17 cellular contexts compared by ENCODE assay signal in the genomic region with DNA sequence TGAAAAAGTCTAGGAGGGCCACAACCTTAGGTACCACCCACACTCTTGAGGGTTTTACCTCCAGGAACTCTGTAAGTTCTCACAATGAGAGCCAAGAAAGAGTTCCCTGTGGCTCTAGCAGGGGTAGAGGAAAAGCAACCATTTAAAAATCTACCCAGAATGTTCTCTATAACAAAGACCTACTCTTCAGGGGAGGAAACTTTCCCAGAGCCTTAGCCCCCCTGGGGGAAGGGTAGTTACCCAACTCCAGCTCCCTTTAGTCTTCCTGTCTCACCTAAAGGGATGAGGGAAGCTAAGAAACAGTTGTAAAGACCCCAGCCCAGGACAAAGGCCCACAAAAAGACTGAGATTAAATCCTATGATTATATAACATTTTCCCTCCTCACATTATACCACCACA. TPM values are rescaled to one million over a fixed set of nuclear protein-coding genes. Genes with fewer than 3 reads are reported as not detected.
DNase-seq lines count a peak whose midpoint lies in the region; ATAC-seq, FAIRE-seq and TF ChIP-seq lines count a peak whose summit lies in the region.
"Had no signal": no experiment of that assay in that cellular context is flagged by ENCODE, and none has a peak within 500 bp of the region (broad histone marks: within the 10 kb centered on the region; RNA-seq: fewer than 3 reads in every experiment).

No MANE protein-coding gene starts in this region.

- no peak overlapping the region for H2BK5ac ChIP-seq in H1 (ENCODE audit: low read depth, low read length)

- no peak for TF ChIP-seq CTCF in GM23338 (conservative IDR thresholded peaks at IDR 0.05; ENCODE audit: low read depth in 2 of 2)
- no peak for TF ChIP-seq CTCF in H1 (IDR thresholded peaks at IDR 0.05; ENCODE audit: control extremely low read depth in 1 of 3, insufficient read depth in 1 of 3, low read depth in 1 of 3, low read length in 3 of 3)
- no peak for TF ChIP-seq CTCF in osteocyte (IDR thresholded peaks at IDR 0.05)

- H3K36me3 Mint-ChIP-seq in GM23338 (ENCODE audit: low read depth): no peaks in the 10 kb centered on the region
- no peaks in the 10 kb centered on the region for H3K36me3 Mint-ChIP-seq in osteocyte (ENCODE audit: unreplicated experiment)
- peaks cover 5% of the 10 kb centered on the region for H3K36me3 Mint-ChIP-seq in T-cell
- H3K36me3 Mint-ChIP-seq: CD14-positive monocyte had no signal

- TF ChIP-seq RAD21 in H1 (IDR thresholded peaks at IDR 0.05 in 1 of 2, conservative IDR thresholded peaks at IDR 0.05 in 1 of 2; ENCODE audit: low read depth in 2 of 2, low read length in 2 of 2): no peak

- no peaks in the 10 kb centered on the region for H3F3A ChIP-seq in GM23338 (replicated peaks; ENCODE audit: low read depth)

- no peak overlapping the region for H3K23ac ChIP-seq in H1 (ENCODE audit: insufficient read length)

- no peak overlapping the region for H3K4ac ChIP-seq in H1 (replicated peaks; ENCODE audit: insufficient read length, low read depth, low read length)

- H4K20me1 ChIP-seq in GM23338 (replicated peaks; ENCODE audit: insufficient read depth) (no peaks in the 10 kb centered on the region), H1 (replicated peaks in 1 of 2; ENCODE audit: control insufficient read depth in 1 of 2, insufficient read depth in 2 of 2, low read length in 2 of 2) (no peaks in the 10 kb centered on the region)
- H4K20me1 ChIP-seq: BLaER1 had no signal

- H3K9me3 Mint-ChIP-seq in GM23338 (no peaks in the 10 kb centered on the region), osteocyte (ENCODE audit: unreplicated experiment) (peaks cover 9% of the 10 kb centered on the region), T-cell (peaks cover 8 to 10% (median 10%) of the 10 kb centered on the region in 3 donors)

- H3K27me3 Mint-ChIP-seq in GM23338 (ENCODE audit: insufficient read depth, low read depth, poor library complexity) (no peaks in the 10 kb centered on the region), osteocyte (ENCODE audit: unreplicated experiment) (peaks cover 55% of the 10 kb centered on the region), T-cell (peaks cover 18 to 33% of the 10 kb centered on the region in 2 donors)

- no peak overlapping the region for H4K8ac ChIP-seq in H1 (ENCODE audit: extremely low read depth, insufficient read depth, low read length)

- no peak for DNase-seq in GM23338 (ENCODE audit: low spot score)
- DNase-seq in HTR-8/SVneo (ENCODE audit: insufficient read length, low spot score): no peak
- DNase-seq in H1 (ENCODE audit: low read depth in 1 of 2, low spot score in 2 of 2): no peak
- peak; percentile 42 for DNase-seq in osteocyte (ENCODE audit: extremely low spot score, unreplicated experiment)
- no peak for DNase-seq in T-cell
- no peak for DNase-seq in DMS 273 treated with DMSO at 0.1 percent for 48 hours (lab: John Stamatoyannopoulos, UW)
- no peak for DNase-seq in T1000 (lab: John Stamatoyannopoulos, UW)
- no peak for DNase-seq in activated T-cell treated with anti-CD3 and anti-CD28 coated beads, Interleukin-2, amount 50 U/mL, for 1 hour
- DNase-seq: 8988T; CD4-positive, alpha-beta memory T cell; DMS79 treated with DMSO at 0.1 percent for 48 hours; GF-D8; HFFc6 had no signal

- no peaks in the 10 kb centered on the region for H3K79me1 ChIP-seq in H1 (ENCODE audit: low read depth, low read length)

- ATAC-seq in GM23338 (peak; percentile 76), T-cell (replicated peaks in 1 of 4) (no peak)
- ATAC-seq: GM12878, HCT116 had no signal

- H3K4me1 ChIP-seq in GM23338 (ENCODE audit: insufficient read depth) (peaks cover 7% of the 10 kb centered on the region; the same call in 1 of the 2 replicates), H1 (replicated peaks in 1 of 4; ENCODE audit: control insufficient read depth in 3 of 4, insufficient read depth in 4 of 4, low read length in 3 of 4) (peaks cover 0 to 10% (median 3%) of the 10 kb centered on the region in 4 experiments; a peak in 4 of 7 replicates)
- H3K4me1 ChIP-seq: BLaER1 had no signal

- CTCF ChIA-PET in H1 (lab: Charles Lee; ENCODE audit: partially characterized antibody) (interaction anchor here (0.6 to 1.9 kb wide), 6 partner anchors 9 to 62 kb away, joined by 3 to 5 read pairs (median 4); no protein-coding TSS in a partner anchor), T-cell (lab: Charles Lee) (interaction anchor here in 1 of 2 donors (0.6 kb wide), 1 partner anchor 272 kb away, joined by 3 read pairs; no protein-coding TSS in a partner anchor)

- H3K9ac ChIP-seq in H1 (replicated peaks in 1 of 4; ENCODE audit: extremely low read depth in 1 of 4, low read depth in 3 of 4, low read length in 3 of 4): no peak overlapping the region
- H3K9ac ChIP-seq: BLaER1 had no signal

- H4K91ac ChIP-seq in H1 (replicated peaks; ENCODE audit: insufficient read length, low read length): no peak overlapping the region

- no peaks in the 10 kb centered on the region for H3K9me3 ChIP-seq in H1 (ENCODE audit: insufficient read depth in 2 of 2, low read depth in 1 of 2, low read length in 1 of 2)
- H3K9me3 ChIP-seq: BLaER1 had no signal

- TF ChIP-seq EP300 in H1 (IDR thresholded peaks at IDR 0.05; ENCODE audit: borderline replicate concordance in 1 of 2, low read depth in 2 of 2, low read length in 2 of 2): no peak

- POLR2A ChIA-PET in H1 (lab: Charles Lee; ENCODE audit: partially characterized antibody): interaction anchor here (0.6 to 1.6 kb wide), 2 partner anchors 11 to 583 kb away, joined by 4 to 5 read pairs; no protein-coding TSS in a partner anchor
- POLR2A ChIA-PET in T-cell (lab: Charles Lee): no interaction called here

- H3K18ac ChIP-seq in H1 (ENCODE audit: extremely low read depth, low read length): no peak overlapping the region; the same call in 1 of the 2 replicates

- peak overlapping the region; percentile 52; the same call in 1 of the 2 replicates for H2AFZ ChIP-seq in GM23338
- H2AFZ ChIP-seq in H1 (ENCODE audit: low read length): 0 out of 2 replicates have a peak overlapping the region, but pooled peaks have one; percentile 46

- no peak overlapping the region for H4K5ac ChIP-seq in H1 (ENCODE audit: insufficient read length, low read depth, low read length)

- H2AK5ac ChIP-seq in H1 (ENCODE audit: low read depth, low read length): no peak overlapping the region

- H3K4me3 Mint-ChIP-seq in GM23338 (no peak overlapping the region), osteocyte (ENCODE audit: unreplicated experiment) (no peak overlapping the region), T-cell (no peak overlapping the region)
- H3K4me3 Mint-ChIP-seq: CD14-positive monocyte; CD4-positive, alpha-beta memory T cell; HFFc6 had no signal

- H2BK15ac ChIP-seq in H1 (ENCODE audit: low read length): 0 out of 2 replicates have a peak overlapping the region, but pooled peaks have one; percentile 31

- H3K79me2 ChIP-seq in GM23338 (replicated peaks; ENCODE audit: insufficient read depth) (no peaks in the 10 kb centered on the region), H1 (ENCODE audit: control insufficient read depth in 1 of 2, insufficient read depth in 2 of 2, low read length in 2 of 2) (no peaks in the 10 kb centered on the region)

- H3K4me1 Mint-ChIP-seq in GM23338 (peaks cover 13% of the 10 kb centered on the region), osteocyte (ENCODE audit: unreplicated experiment) (no peaks in the 10 kb centered on the region), T-cell (no peaks in the 10 kb centered on the region)
- H3K4me1 Mint-ChIP-seq: CD4-positive, alpha-beta memory T cell had no signal

- no peak overlapping the region for H2BK20ac ChIP-seq in H1 (ENCODE audit: low read length)

- H3K23me2 ChIP-seq in H1 (ENCODE audit: low read depth, low read length): no peaks in the 10 kb centered on the region

- TF ChIP-seq POLR2A in H1 (IDR thresholded peaks at IDR 0.05; ENCODE audit: control extremely low read depth in 1 of 2, low read depth in 2 of 2, low read length in 2 of 2): no peak

- H3K4me3 ChIP-seq in GM23338: no peak overlapping the region
- H3K4me3 ChIP-seq in H1 (ENCODE audit: extremely low read depth in 1 of 4, insufficient read depth in 2 of 4, low read depth in 3 of 4, low read length in 4 of 4): no peak overlapping the region
- H3K4me3 ChIP-seq: BLaER1, GM12878 had no signal

- no peak overlapping the region for H2BK120ac ChIP-seq in H1 (replicated peaks; ENCODE audit: low read depth, low read length)

- H3K27ac ChIP-seq in GM23338 (ENCODE audit: low read depth) (no peak overlapping the region), H1 (ENCODE audit: low read depth, low read length) (no peak overlapping the region)
- H3K27ac ChIP-seq: BLaER1 had no signal

- H3K4me2 ChIP-seq in GM23338: no peak overlapping the region
- H3K4me2 ChIP-seq in H1 (ENCODE audit: insufficient read depth in 1 of 2, low read depth in 2 of 2, low read length in 2 of 2): no peak overlapping the region; a peak in 1 of 4 replicates
- H3K4me2 ChIP-seq: BLaER1 had no signal

- H3K27me3 ChIP-seq in GM23338 (ENCODE audit: insufficient read depth): no peaks in the 10 kb centered on the region
- H3K27me3 ChIP-seq in H1 (replicated peaks in 1 of 4; ENCODE audit: control insufficient read depth in 3 of 4, extremely low read depth in 1 of 4, insufficient read depth in 3 of 4, low read length in 3 of 4): no peaks in the 10 kb centered on the region
- H3K27me3 ChIP-seq: BLaER1 had no signal

- H2BK12ac ChIP-seq in H1 (ENCODE audit: low read depth, low read length): no peak overlapping the region

- H3K36me3 ChIP-seq in GM23338 (ENCODE audit: insufficient read depth): no peaks in the 10 kb centered on the region
- no peaks in the 10 kb centered on the region for H3K36me3 ChIP-seq in H1 (ENCODE audit: control insufficient read depth in 2 of 4, insufficient read depth in 4 of 4, low read length in 3 of 4)
- H3K36me3 ChIP-seq: BLaER1 had no signal

- no peak overlapping the region for H3K56ac ChIP-seq in H1 (replicated peaks; ENCODE audit: insufficient read length, low read depth, low read length)

- no peak overlapping the region for H3K14ac ChIP-seq in H1 (ENCODE audit: insufficient read length)

- H3K27ac Mint-ChIP-seq in GM23338 (no peak overlapping the region), osteocyte (ENCODE audit: unreplicated experiment) (no peak overlapping the region), T-cell (no peak overlapping the region)
- H3K27ac Mint-ChIP-seq: CD4-positive, alpha-beta memory T cell; HFFc6 had no signal

- peak; percentile 46 for FAIRE-seq in HTR-8/SVneo (lab: Jason Lieb, UNC)
- FAIRE-seq in H1 (lab: Jason Lieb, UNC): no peak
- FAIRE-seq: GM12878 had no signal

- H3K9me2 ChIP-seq in GM23338 (ENCODE audit: insufficient read depth): no peaks in the 10 kb centered on the region; the same call in 1 of the 2 replicates

RNA-seq across cellular contexts. Expression of a gene that starts 46.2 kb away (rescaled TPM):
- total RNA-seq in GM23338 (2014; rRNA removed; shearing (Covaris generic)): 38.9 and 46.4 TPM in 2 replicates
- 12.5 and 13.3 TPM in 2 replicates for polyA plus RNA-seq in GM23338 (2016; fragmentation: Nextera tagmentation; extraction: Ambion mirVana)
- 23.6 and 27.2 TPM in 2 replicates for total RNA-seq in H1 (2021; fragmentation: NEBNext Ultra II Directional; extraction: Animal tissue kit (Norgen Biotek cat#: 25700))
- polyA plus RNA-seq in H1 (2011; rRNA removed): 8.9 and 18.8 TPM in 2 replicates
- polyA plus RNA-seq in H1 (2011; cell fraction: cytosol; rRNA removed): 23.2 TPM
- polyA plus RNA-seq in H1 (2011; cell fraction: nucleus; rRNA removed): 20.9 TPM
- 13.7 to 19.6 TPM (median 17.7 TPM) in 4 replicates for polyA plus RNA-seq in H1 (2012, experiment 1 of 2)
- 14.8 TPM for polyA plus RNA-seq in H1 (2012, experiment 2 of 2)
- 14.4 TPM for polyA plus RNA-seq in H1 (2013, experiment 1 of 2)
- polyA plus RNA-seq in H1 (2013, experiment 2 of 2): 14.1 TPM
- 3.8 and 4.9 TPM in 2 replicates for polyA minus RNA-seq in H1 (2011; rRNA and poly(A)+ RNA removed)
- 19.7 TPM for polyA minus RNA-seq in H1 (2011; cell fraction: cytosol; rRNA and poly(A)+ RNA removed)
- 10.3 TPM for polyA minus RNA-seq in H1 (2011; cell fraction: nucleus; rRNA and poly(A)+ RNA removed)
- total RNA-seq in osteocyte: 53.3 and 57.1 TPM in 2 replicates
- under 1 TPM; 0.45 to 0.93 (median 0.76) TPM for total RNA-seq in T-cell

Comparison
In these comparisons a context has a peak if more than half of its experiments do, and no peak if none do; other contexts are left out.
1. RNA of a gene that starts 46.2 kb away (total RNA-seq): 53.3 to 57.1 TPM in osteocyte, 38.9 to 46.4 TPM in GM23338 and 23.6 to 27.2 TPM in H1; 0.45 to 0.93 TPM in T-cell; every median in the first group is over 10 times any median in the second.